ENCODE assay signal across 8 cellular contexts in the genomic region with DNA sequence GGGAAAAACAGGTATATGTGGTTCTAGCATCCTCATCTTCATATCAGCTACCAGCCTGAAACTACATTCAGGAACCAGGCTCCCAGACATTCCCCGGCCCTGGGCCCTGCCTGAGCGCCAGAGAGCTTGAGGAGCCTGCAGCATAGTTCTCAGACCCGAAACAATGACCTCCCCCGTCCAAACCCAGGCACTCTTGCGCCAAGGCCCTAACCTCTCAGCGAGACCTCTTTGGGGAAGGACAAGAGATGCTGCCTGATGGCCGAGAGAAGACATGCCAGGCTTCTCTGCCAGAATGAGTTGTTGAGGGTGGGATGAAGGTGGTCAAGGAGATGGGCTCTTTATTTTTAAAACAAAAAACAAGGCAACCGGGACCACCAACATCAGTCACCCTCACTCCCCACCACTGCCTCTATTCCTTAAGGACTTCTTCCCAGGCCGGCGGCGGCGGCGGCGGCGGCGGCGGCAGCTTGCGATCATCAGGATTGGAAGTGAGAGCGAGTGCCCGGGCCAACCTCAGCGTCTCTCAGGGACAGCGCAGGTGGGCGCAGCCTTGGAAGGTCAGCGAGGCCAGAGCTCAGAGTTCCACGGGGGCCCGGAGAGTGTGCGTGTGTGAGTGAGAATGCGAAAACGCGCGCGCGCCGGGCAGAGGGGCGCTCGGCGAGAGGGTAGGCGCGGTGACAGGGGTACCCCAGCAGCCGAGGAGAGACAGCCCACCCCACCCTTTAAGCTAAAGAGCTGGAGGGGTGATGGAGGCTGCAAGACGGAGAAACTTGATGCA. TPM values are rescaled to one million over a fixed set of nuclear protein-coding genes. Genes with fewer than 3 reads are reported as not detected.
DNase-seq lines count a peak whose midpoint lies in the region; ATAC-seq and TF ChIP-seq lines count a peak whose summit lies in the region.

No MANE protein-coding gene starts in this region.

- intact Hi-C loops in left lung (cut with DNase I), result loop anchor here in 1 of 2 donors (10.0 kb wide), 1 partner anchor 721 kb away; no protein-coding TSS in a partner anchor

- H3K36me3 ChIP-seq in MG63, result no peaks in the 10 kb centered on the region
- H3K36me3 ChIP-seq in brain microvascular endothelial cell (replicated peaks), result no peaks in the 10 kb centered on the region
- no peaks in the 10 kb centered on the region for H3K36me3 ChIP-seq in left lung

- H3K27ac ChIP-seq in brain microvascular endothelial cell (no peak overlapping the region), left lung (peak overlapping the region in 1 of 2 donors; percentile 35)

- H3K27me3 ChIP-seq in MG63 (no peaks in the 10 kb centered on the region; the same call in 1 of the 2 replicates), brain microvascular endothelial cell (replicated peaks) (peaks cover 5% of the 10 kb centered on the region), left lung (peaks cover 10 to 44% of the 10 kb centered on the region in 2 donors)

- DNase-seq in COLO668 (lab: John Stamatoyannopoulos, UW; ENCODE audit: unreplicated experiment), result peak; percentile 58
- no peak for DNase-seq in MG63
- DNase-seq in brain microvascular endothelial cell, result no peak
- peak in 1 of 2 donors; percentile 75 for DNase-seq in left lung
- DNase-seq in stimulated activated naive CD8-positive, alpha-beta T cell treated with anti-CD3 and anti-CD28 coated beads, Interleukin-15, Interleukin-2, amounts not matched to agents 100 U/mL and 50 U/mL, for 24 hours, result peak; percentile 9
- no peak for DNase-seq in cortex of kidney (lab: John Stamatoyannopoulos, UW)
- no peak for DNase-seq in foreskin melanocyte

- peak overlapping the region; percentile 48 for H3K4me3 ChIP-seq in MG63
- peak overlapping the region; percentile 74 for H3K4me3 ChIP-seq in brain microvascular endothelial cell (ENCODE audit: low read depth, low read length)
- peak overlapping the region; percentile 50 to 57 for H3K4me3 ChIP-seq in left lung

- peak; percentile 6 for ATAC-seq in left lung
- ATAC-seq in stimulated activated naive CD8-positive, alpha-beta T cell treated with anti-CD3 and anti-CD28 coated beads, Interleukin-15, Interleukin-2, amounts not matched to agents 100 U/mL and 50 U/mL, for 24 hours, result peak; percentile 4
- ATAC-seq in HG03457 (IDR thresholded peaks at IDR 0.05; ENCODE audit: unreplicated experiment), result no peak

- TF ChIP-seq CTCF in brain microvascular endothelial cell (IDR thresholded peaks at IDR 0.05; ENCODE audit: low read depth, low read length, missing control alignments) (no peak), left lung (IDR thresholded peaks at IDR 0.05) (no peak)

- peaks cover 0 to 19% of the 10 kb centered on the region in 2 donors for H3K4me1 ChIP-seq in left lung

- H3K9me3 ChIP-seq in MG63 (no peaks in the 10 kb centered on the region), left lung (no peaks in the 10 kb centered on the region)

- in situ Hi-C loops in brain microvascular endothelial cell (cut with HindIII; ENCODE audit: low pct_ligation_motif_present, low sequenced_read_pairs), result no loop called here

RNA-seq across cellular contexts. Expression of a gene that starts 0.6 kb away (rescaled TPM):
- total RNA-seq in MG63 (2014; rRNA removed; shearing (Covaris generic); ENCODE audit: low replicate concordance), result 4.0 and 8.8 TPM in 2 replicates
- 10 to 100 TPM; 11.7 to 11.8 TPM for total RNA-seq in left lung

Comparison
In these comparisons a context has a peak if more than half of its experiments do, and no peak if none do; other contexts are left out.
1. DNase-seq: peak in COLO668 (single experiment) and stimulated activated naive CD8-positive, alpha-beta T cell treated with anti-CD3 and anti-CD28 coated beads, Interleukin-15, Interleukin-2, amounts not matched to agents 100 U/mL and 50 U/mL, for 24 hours (single experiment); none in MG63 (single experiment), brain microvascular endothelial cell (single experiment), cortex of kidney (single experiment) and foreskin melanocyte (single experiment).
2. Peak in every context shown above with its lines, with median percentiles within 50 percentile points of each other: H3K4me3 ChIP-seq.